Comparison of ENCODE assay signal across 31 cellular contexts in genomic region chr1:227330279-227330678, GRCh38.
"Had no signal": no experiment of that assay in that cellular context is flagged by ENCODE, and none has a peak within 500 bp of the region (broad histone marks: within the 10 kb centered on the region; RNA-seq: fewer than 3 reads in every experiment).

No MANE protein-coding gene starts in this region.

- H3K4me1 ChIP-seq: body of pancreas, colonic mucosa, left ventricle myocardium inferior, pancreas, prostate gland, suprapubic skin, tibial nerve had no signal

- DNase-seq: activated CD4-positive, alpha-beta T cell treated with anti-CD3 and anti-CD28 coated beads for 4 hours; activated CD4-positive, alpha-beta T cell treated with anti-CD3 and anti-CD28 coated beads, Interleukin-2, amount 50 U/mL, for 4 hours; activated CD8-positive, alpha-beta memory T cell treated with anti-CD3 and anti-CD28 coated beads for 24 hours; activated effector memory CD4-positive, alpha-beta T cell treated with anti-CD3 and anti-CD28 coated beads, Interleukin-2, amount 50 U/mL, for 16 hours; activated naive CD4-positive, alpha-beta T cell treated with anti-CD3 and anti-CD28 coated beads for 36 hours; activated naive CD8-positive, alpha-beta T cell treated with anti-CD3 and anti-CD28 coated beads for 36 hours; adrenal gland; aorta; body of pancreas; cerebellar nuclear complex; colonic mucosa; effector CD8-positive, alpha-beta T cell; islet precursor cell; left ventricle myocardium inferior; naive B cell; nucleus accumbens; pancreas; stimulated activated CD4-positive, alpha-beta T cell treated with anti-CD3 and anti-CD28 coated beads, Interleukin-12 subunit alpha, Interleukin-12 subunit beta, amount 100 ng/mL, for 4 hours; stimulated activated CD4-positive, alpha-beta T cell treated with anti-CD3 and anti-CD28 coated beads, Interleukin-4, amount 100 ng/mL, for 1 hour; T-cell had no signal

- H3K9me3 ChIP-seq: adrenal gland, body of pancreas, colonic mucosa, pancreas, prostate gland, suprapubic skin had no signal

- H3K27ac ChIP-seq: adrenal gland, body of pancreas, cardiac muscle cell, colonic mucosa, pancreas, prostate gland, skin epidermis, suprapubic skin, tibial nerve, VCaP had no signal

- H3K4me1 Mint-ChIP-seq: activated naive CD8-positive, alpha-beta T cell treated with anti-CD3 and anti-CD28 coated beads for 36 hours; stimulated activated effector memory CD8-positive, alpha-beta T cell treated with anti-CD3 and anti-CD28 coated beads, Interleukin-12 subunit alpha, Interleukin-12 subunit beta, amount 100 ng/mL, for 72 hours; T-cell had no signal

- H3K4me3 Mint-ChIP-seq: activated naive CD4-positive, alpha-beta T cell treated with anti-CD3 and anti-CD28 coated beads for 36 hours; activated naive CD8-positive, alpha-beta T cell treated with anti-CD3 and anti-CD28 coated beads for 36 hours; activated T-helper 1 cell treated with anti-CD3 and anti-CD28 coated beads, Interleukin-12 subunit alpha, Interleukin-12 subunit beta, Interleukin-2, Interleukin-4 antibody, amounts not matched to agents 30 ng/mL and 10 ng/mL and 1 ng/mL, durations not matched to agents 14 hours and 24 hours and 36 hours; naive B cell; stimulated activated effector memory CD8-positive, alpha-beta T cell treated with anti-CD3 and anti-CD28 coated beads, Interleukin-12 subunit alpha, Interleukin-12 subunit beta, amount 100 ng/mL, for 72 hours; T-cell; T-helper 2 cell treated with Interferon-gamma antibody and Interleukin-4, amounts not matched to agents 5 μg/mL and 100 μg/mL, for 36 hours had no signal

- ATAC-seq: body of pancreas; pancreas; sciatic nerve; stimulated activated effector memory CD8-positive, alpha-beta T cell treated with anti-CD3 and anti-CD28 coated beads, Interleukin-12 subunit alpha, Interleukin-12 subunit beta, amount 100 ng/mL, for 72 hours; T-cell had no signal

- H3K27me3 ChIP-seq: adrenal gland, body of pancreas, cardiac muscle cell, colonic mucosa, pancreas, suprapubic skin, tibial nerve had no signal

- H3K4me3 ChIP-seq: adrenal gland, body of pancreas, cardiac muscle cell, colonic mucosa, left ventricle myocardium inferior, lung, pancreas, prostate gland, skin epidermis, suprapubic skin, tibial nerve had no signal

- H3K27ac Mint-ChIP-seq: activated naive CD4-positive, alpha-beta T cell treated with anti-CD3 and anti-CD28 coated beads for 36 hours; activated naive CD8-positive, alpha-beta T cell treated with anti-CD3 and anti-CD28 coated beads for 36 hours; activated T-helper 1 cell treated with anti-CD3 and anti-CD28 coated beads, Interleukin-12 subunit alpha, Interleukin-12 subunit beta, Interleukin-2, Interleukin-4 antibody, amounts not matched to agents 30 ng/mL and 10 ng/mL and 1 ng/mL, durations not matched to agents 14 hours and 24 hours and 36 hours; stimulated activated effector memory CD8-positive, alpha-beta T cell treated with anti-CD3 and anti-CD28 coated beads, Interleukin-12 subunit alpha, Interleukin-12 subunit beta, amount 100 ng/mL, for 72 hours; T-cell; T-helper 2 cell treated with Interferon-gamma antibody and Interleukin-4, amounts not matched to agents 5 μg/mL and 100 μg/mL, for 36 hours had no signal

- H3K36me3 ChIP-seq: adrenal gland, cardiac muscle cell, colonic mucosa, left ventricle myocardium inferior, pancreas, prostate gland, suprapubic skin, tibial nerve had no signal
